In genomic region chr3:43994594-43995077, GRCh38 we compare ENCODE assay signal across 8 cellular contexts.
DNase-seq lines count a peak whose midpoint lies in the region; ATAC-seq and TF ChIP-seq lines count a peak whose summit lies in the region.

No MANE protein-coding gene starts in this region.

- TF ChIP-seq EP300 in SK-N-SH (IDR thresholded peaks at IDR 0.05; ENCODE audit: borderline replicate concordance in 1 of 2, low read depth in 1 of 2, low read length in 1 of 2): no peak

- TF ChIP-seq POLR2A in spleen (IDR thresholded peaks at IDR 0.05): no peak

- 83% methylated on average over 19 of the region's 25 CpGs for WGBS in SK-N-SH (ENCODE audit: low lambda C conversion rate)
- WGBS in spleen, 5 donors: 4 to 8% (median 5%) methylated on average over 20 to 25 of the region's 25 CpGs

- TF ChIP-seq RAD21 in SK-N-SH (IDR thresholded peaks at IDR 0.05; ENCODE audit: low read length): no peak

- CTCF ChIA-PET in SK-N-SH (lab: Yijun Ruan, JAX): no interaction called here

- H3K4me1 ChIP-seq in SK-N-SH (ENCODE audit: control insufficient read depth in 1 of 2, insufficient read depth in 2 of 2, low read depth in 1 of 2, low read length in 1 of 2): peaks cover 0 to 10% of the 10 kb centered on the region in 2 experiments; a peak in 1 of 4 replicates
- peaks cover 12% of the 10 kb centered on the region for H3K4me1 ChIP-seq in OCI-LY1 (ENCODE audit: insufficient read depth, low read length, severe bottlenecking)
- peaks cover 38 to 55% (median 51%) of the 10 kb centered on the region in 6 donors for H3K4me1 ChIP-seq in spleen

- H4K20me1 ChIP-seq in SK-N-SH (ENCODE audit: insufficient read depth): no peaks in the 10 kb centered on the region
- no peaks in the 10 kb centered on the region for H4K20me1 ChIP-seq in OCI-LY1 (ENCODE audit: insufficient read depth, low read length)

- no peak for DNase-seq in SK-N-SH
- no peak for DNase-seq in spleen
- DNase-seq in A172 (ENCODE audit: low spot score): no peak
- no peak for DNase-seq in stimulated activated CD8-positive, alpha-beta memory T cell treated with anti-CD3 and anti-CD28 coated beads, Interleukin-4, amount 100 ng/mL, for 48 hours
- DNase-seq in SHP77 treated with DMSO at 0.1 percent for 48 hours (lab: John Stamatoyannopoulos, UW): no peak

- no peak for ATAC-seq in SK-N-SH treated with all-trans-retinoic acid at 6 μM for 48 hours
- peak; percentile 16 for ATAC-seq in esophagus mucosa

- no peak overlapping the region for H3K27ac ChIP-seq in SK-N-SH (ENCODE audit: low read depth in 2 of 2, low read length in 1 of 2)
- no peak overlapping the region for H3K27ac ChIP-seq in OCI-LY1 (ENCODE audit: low read depth, low read length, poor library complexity, severe bottlenecking)
- H3K27ac ChIP-seq in spleen: no peak overlapping the region

- H3K36me3 ChIP-seq in SK-N-SH (replicated peaks in 1 of 2; ENCODE audit: control insufficient read depth in 1 of 2, insufficient read depth in 2 of 2, low read length in 1 of 2): peaks cover 0 to 8% of the 10 kb centered on the region in 2 experiments
- no peaks in the 10 kb centered on the region for H3K36me3 ChIP-seq in OCI-LY1 (ENCODE audit: insufficient read depth, low read length)
- H3K36me3 ChIP-seq in spleen: no peaks in the 10 kb centered on the region

- H3K79me2 ChIP-seq in SK-N-SH (ENCODE audit: insufficient read depth): peaks cover 4% of the 10 kb centered on the region
- no peaks in the 10 kb centered on the region for H3K79me2 ChIP-seq in OCI-LY1 (ENCODE audit: insufficient read depth, low read length)

- H3K27me3 ChIP-seq in SK-N-SH (ENCODE audit: insufficient read depth): no peaks in the 10 kb centered on the region
- peaks cover 4% of the 10 kb centered on the region; the same call in 1 of the 2 replicates for H3K27me3 ChIP-seq in OCI-LY1 (ENCODE audit: insufficient read depth, low read length)
- H3K27me3 ChIP-seq in spleen (replicated peaks in 1 of 7): peaks cover 14 to 100% (median 82%) of the 10 kb centered on the region in 7 donors

- H2AFZ ChIP-seq in SK-N-SH (ENCODE audit: low read depth) (peak overlapping the region; percentile 68; the same call in 1 of the 2 replicates), OCI-LY1 (ENCODE audit: low read length) (no peak overlapping the region)

- POLR2A ChIA-PET in SK-N-SH (lab: Yijun Ruan, JAX): interaction anchor here (1.3 kb wide), 1 partner anchor 25 kb away, joined by 3 read pairs; no protein-coding TSS in a partner anchor

- peak overlapping the region; percentile 72; the same call in 1 of the 2 replicates for H3K4me2 ChIP-seq in SK-N-SH
- H3K4me2 ChIP-seq in OCI-LY1 (ENCODE audit: low read length): peak overlapping the region; percentile 36

- TF ChIP-seq CTCF in SK-N-SH (IDR thresholded peaks at IDR 0.05) (no peak), OCI-LY1 (IDR thresholded peaks at IDR 0.05; ENCODE audit: low read length) (no peak), spleen (IDR thresholded peaks at IDR 0.05 in 8 of 11, conservative IDR thresholded peaks at IDR 0.05 in 3 of 11) (no peak)

- H3K4me3 ChIP-seq in SK-N-SH (ENCODE audit: low read depth in 2 of 2, low read length in 1 of 2): peak overlapping the region; percentile 37 to 43; a peak in 3 of 4 replicates
- peak overlapping the region; percentile 11 for H3K4me3 ChIP-seq in OCI-LY1 (ENCODE audit: low read depth, low read length, poor library complexity, severe bottlenecking)
- H3K4me3 ChIP-seq in spleen: peak overlapping the region; percentile 18 to 72 (median 44)

- intact Hi-C loops in spleen (cut with DNase I; ENCODE audit: low total_unique reads): no loop called here

- no peaks in the 10 kb centered on the region for H3F3A ChIP-seq in SK-N-SH (replicated peaks; ENCODE audit: insufficient read depth)
- no peaks in the 10 kb centered on the region for H3F3A ChIP-seq in OCI-LY1 (ENCODE audit: insufficient read depth, low read length)

- H3K9ac ChIP-seq in SK-N-SH (no peak overlapping the region), OCI-LY1 (ENCODE audit: low read length) (no peak overlapping the region)

- H3K9me3 ChIP-seq in SK-N-SH: 0 out of 2 replicates have a peak, but pooled peaks cover 6% of the 10 kb centered on the region
- H3K9me3 ChIP-seq in OCI-LY1 (ENCODE audit: low read length): no peaks in the 10 kb centered on the region
- peaks cover 0 to 11% (median 2%) of the 10 kb centered on the region in 8 donors for H3K9me3 ChIP-seq in spleen

- H3K9me2 ChIP-seq in SK-N-SH (no peaks in the 10 kb centered on the region), OCI-LY1 (ENCODE audit: low read depth, low read length) (no peaks in the 10 kb centered on the region)

TF ChIP-seq in SK-N-SH, 30 proteins besides CTCF, POLR2A, EP300 and RAD21 (continues in another document):
- TF ChIP-seq NFIC (IDR thresholded peaks at IDR 0.05; ENCODE audit: borderline replicate concordance) (no peak), PBX3 (IDR thresholded peaks at IDR 0.05) (no peak), GABPA (IDR thresholded peaks at IDR 0.05; ENCODE audit: low read depth) (no peak), TCF12 (IDR thresholded peaks at IDR 0.05) (no peak), REST (IDR thresholded peaks at IDR 0.05; ENCODE audit: low read depth, low read length) (no peak)

TF ChIP-seq in SK-N-SH treated with all-trans-retinoic acid at 6 μM for 48 hours, 23 proteins besides CTCF, POLR2A, EP300 and RAD21 (continues in another document):
- TF ChIP-seq OSR1 (CRISPR knock-in tag; IDR thresholded peaks at IDR 0.05): no peak
- no peak for TF ChIP-seq ESRRG (CRISPR knock-in tag; IDR thresholded peaks at IDR 0.05)
- no peak for TF ChIP-seq ZNF70 (CRISPR knock-in tag; IDR thresholded peaks at IDR 0.05)
- TF ChIP-seq RARB (CRISPR knock-in tag; IDR thresholded peaks at IDR 0.05): no peak
- no peak for TF ChIP-seq ISL1 (CRISPR knock-in tag; IDR thresholded peaks at IDR 0.05)
- TF ChIP-seq CSRNP3 (CRISPR knock-in tag; IDR thresholded peaks at IDR 0.05): no peak
- no peak for TF ChIP-seq PPARA (CRISPR knock-in tag; IDR thresholded peaks at IDR 0.05; ENCODE audit: borderline replicate concordance)
- no peak for TF ChIP-seq SNAI2 (CRISPR knock-in tag; IDR thresholded peaks at IDR 0.05)
- TF ChIP-seq GLIS3 (CRISPR knock-in tag; IDR thresholded peaks at IDR 0.05): no peak
- TF ChIP-seq ZFP3 (CRISPR knock-in tag; IDR thresholded peaks at IDR 0.05): no peak
- TF ChIP-seq TCF4 (CRISPR knock-in tag; IDR thresholded peaks at IDR 0.05; ENCODE audit: borderline replicate concordance): no peak
- TF ChIP-seq TSHZ2 (CRISPR knock-in tag; IDR thresholded peaks at IDR 0.05): no peak
- no peak for TF ChIP-seq ZNF8 (CRISPR knock-in tag; IDR thresholded peaks at IDR 0.05)
- no peak for TF ChIP-seq ARNTL (CRISPR knock-in tag; IDR thresholded peaks at IDR 0.05; ENCODE audit: borderline replicate concordance, low read depth)
- no peak for TF ChIP-seq ZFP30 (CRISPR knock-in tag; IDR thresholded peaks at IDR 0.05)
- TF ChIP-seq TOX (CRISPR knock-in tag; IDR thresholded peaks at IDR 0.05; ENCODE audit: borderline replicate concordance): no peak
- TF ChIP-seq PATZ1 (CRISPR knock-in tag; IDR thresholded peaks at IDR 0.05; ENCODE audit: borderline replicate concordance): no peak
